In genomic region chr11:33703771-33704170, GRCh38 we compare ENCODE assay signal across 14 cellular contexts. TPM values are rescaled to one million over a fixed set of nuclear protein-coding genes. Genes with fewer than 3 reads are reported as not detected.
DNase-seq lines count a peak whose midpoint lies in the region; ATAC-seq and TF ChIP-seq lines count a peak whose summit lies in the region.
"Had no signal": no experiment of that assay in that cellular context is flagged by ENCODE, and none has a peak within 500 bp of the region (broad histone marks: within the 10 kb centered on the region; RNA-seq: fewer than 3 reads in every experiment).

No MANE protein-coding gene starts in this region.

- peak; percentile 51 to 65 for ATAC-seq in gastrocnemius medialis
- ATAC-seq in stimulated activated naive B cell treated with anti-CD40 and anti-IgM and Interleukin-4, amounts not matched to agents 10 μg/mL and 1 μg/mL and 100 μg/mL, for 72 hours (replicated peaks) = no peak
- ATAC-seq in activated CD8-positive, alpha-beta T cell treated with anti-CD3 and anti-CD28 coated beads, Interleukin-2, amount 10 ng/mL, durations not matched to agents 7 days and 5 days = no peak
- ATAC-seq: natural killer cell treated with Interleukin-12 subunit alpha and Interleukin-12 subunit beta and Interleukin-15 and Interleukin-18, amount 100 ng/mL, for 72 hours had no signal

- peaks cover 37% of the 10 kb centered on the region for H3K36me3 ChIP-seq in brain microvascular endothelial cell (replicated peaks)
- H3K36me3 ChIP-seq in hepatocyte (replicated peaks; ENCODE audit: insufficient read depth, low read depth) = no peaks in the 10 kb centered on the region
- peaks cover 0 to 3% of the 10 kb centered on the region in 2 donors for H3K36me3 ChIP-seq in gastrocnemius medialis
- H3K36me3 ChIP-seq: SJCRH30 had no signal

- H3K27ac ChIP-seq in brain microvascular endothelial cell = peak overlapping the region; percentile 95
- H3K27ac ChIP-seq in hepatocyte = peak overlapping the region; percentile 86
- H3K27ac ChIP-seq in gastrocnemius medialis = peak overlapping the region; percentile 84 to 99 (median 85)
- H3K27ac ChIP-seq: SJCRH30 had no signal

- H3K4me1 ChIP-seq in hepatocyte (ENCODE audit: insufficient read depth) (peaks cover 37% of the 10 kb centered on the region), gastrocnemius medialis (peaks cover 75 to 84% of the 10 kb centered on the region in 2 donors)

- H3K4me2 ChIP-seq in hepatocyte = no peak overlapping the region

- peaks cover 4% of the 10 kb centered on the region for H3K27me3 Mint-ChIP-seq in activated T-helper 1 cell treated with anti-CD3 and anti-CD28 coated beads, Interleukin-12 subunit alpha, Interleukin-12 subunit beta, Interleukin-2, Interleukin-4 antibody, amounts not matched to agents 30 ng/mL and 10 ng/mL and 1 ng/mL, durations not matched to agents 14 hours and 24 hours and 36 hours (ENCODE audit: insufficient read depth)
- peaks cover 5 to 7% of the 10 kb centered on the region in 2 donors for H3K27me3 Mint-ChIP-seq in stimulated activated naive B cell treated with anti-CD40 and anti-IgM and Interleukin-4, amounts not matched to agents 10 μg/mL and 1 μg/mL and 100 μg/mL, for 72 hours
- peaks cover 2% of the 10 kb centered on the region for H3K27me3 Mint-ChIP-seq in activated CD8-positive, alpha-beta T cell treated with anti-CD3 and anti-CD28 coated beads, Interleukin-2, amount 10 ng/mL, durations not matched to agents 7 days and 5 days (ENCODE audit: low read depth)

- H3K9me3 ChIP-seq in hepatocyte (ENCODE audit: low read depth) (no peaks in the 10 kb centered on the region), gastrocnemius medialis (no peaks in the 10 kb centered on the region)
- H3K9me3 ChIP-seq: SJCRH30 had no signal

- peaks cover 48% of the 10 kb centered on the region for H3K4me1 Mint-ChIP-seq in activated T-helper 1 cell treated with anti-CD3 and anti-CD28 coated beads, Interleukin-12 subunit alpha, Interleukin-12 subunit beta, Interleukin-2, Interleukin-4 antibody, amounts not matched to agents 30 ng/mL and 10 ng/mL and 1 ng/mL, durations not matched to agents 14 hours and 24 hours and 36 hours (ENCODE audit: low read depth)
- peaks cover 6 to 15% of the 10 kb centered on the region in 2 donors for H3K4me1 Mint-ChIP-seq in stimulated activated naive B cell treated with anti-CD40 and anti-IgM and Interleukin-4, amounts not matched to agents 10 μg/mL and 1 μg/mL and 100 μg/mL, for 72 hours
- H3K4me1 Mint-ChIP-seq in activated CD8-positive, alpha-beta T cell treated with anti-CD3 and anti-CD28 coated beads, Interleukin-2, amount 10 ng/mL, durations not matched to agents 7 days and 5 days (ENCODE audit: low read depth) = peaks cover 25% of the 10 kb centered on the region

- H3K79me2 ChIP-seq in hepatocyte = no peaks in the 10 kb centered on the region

- H2AFZ ChIP-seq in hepatocyte = no peak overlapping the region

- POLR2A ChIA-PET in activated CD8-positive, alpha-beta T cell treated with anti-CD3 and anti-CD28 coated beads, Interleukin-2, amount 10 ng/mL, durations not matched to agents 7 days and 5 days (lab: Charles Lee) = interaction anchor here (0.7 kb wide), 1 partner anchor 68 kb away, joined by 3 read pairs; no protein-coding TSS in a partner anchor

- DNase-seq in ELR (ENCODE audit: low read depth) = peak; percentile 53
- no peak for DNase-seq in brain microvascular endothelial cell
- DNase-seq in hepatocyte (ENCODE audit: low spot score) = no peak
- peak; percentile 75 to 85 for DNase-seq in gastrocnemius medialis
- DNase-seq in activated T-helper 1 cell treated with anti-CD3 and anti-CD28 coated beads, Interleukin-12 subunit alpha, Interleukin-12 subunit beta, Interleukin-2, Interleukin-4 antibody, amounts not matched to agents 30 ng/mL and 10 ng/mL and 1 ng/mL, durations not matched to agents 14 hours and 24 hours and 36 hours (ENCODE audit: low spot score) = no peak
- DNase-seq in stimulated activated naive B cell treated with anti-CD40 and anti-IgM and Interleukin-4, amounts not matched to agents 10 μg/mL and 1 μg/mL and 100 μg/mL, for 72 hours = no peak
- no peak for DNase-seq in superior temporal gyrus (ENCODE audit: extremely low spot score)
- no peak for DNase-seq in activated CD8-positive, alpha-beta T cell treated with anti-CD3 and anti-CD28 coated beads, Interleukin-2, amount 10 ng/mL, durations not matched to agents 7 days and 5 days
- DNase-seq: activated effector memory CD4-positive, alpha-beta T cell treated with Interleukin-2 at 50 U/mL for 16 hours; SJCRH30; stimulated activated naive CD4-positive, alpha-beta T cell treated with Interleukin-2 at 50 U/mL for 16 hours had no signal

- H3K9me2 ChIP-seq in hepatocyte (replicated peaks; ENCODE audit: insufficient read depth) = no peaks in the 10 kb centered on the region

- H3K27me3 ChIP-seq in brain microvascular endothelial cell (replicated peaks) = no peaks in the 10 kb centered on the region
- H3K27me3 ChIP-seq in hepatocyte = no peaks in the 10 kb centered on the region
- H3K27me3 ChIP-seq in gastrocnemius medialis = no peaks in the 10 kb centered on the region
- H3K27me3 ChIP-seq: SJCRH30 had no signal

- no peak overlapping the region for H3K4me3 Mint-ChIP-seq in activated T-helper 1 cell treated with anti-CD3 and anti-CD28 coated beads, Interleukin-12 subunit alpha, Interleukin-12 subunit beta, Interleukin-2, Interleukin-4 antibody, amounts not matched to agents 30 ng/mL and 10 ng/mL and 1 ng/mL, durations not matched to agents 14 hours and 24 hours and 36 hours
- H3K4me3 Mint-ChIP-seq in stimulated activated naive B cell treated with anti-CD40 and anti-IgM and Interleukin-4, amounts not matched to agents 10 μg/mL and 1 μg/mL and 100 μg/mL, for 72 hours = no peak overlapping the region
- H3K4me3 Mint-ChIP-seq in activated CD8-positive, alpha-beta T cell treated with anti-CD3 and anti-CD28 coated beads, Interleukin-2, amount 10 ng/mL, durations not matched to agents 7 days and 5 days = no peak overlapping the region
- H3K4me3 Mint-ChIP-seq: natural killer cell treated with Interleukin-12 subunit alpha and Interleukin-12 subunit beta and Interleukin-15 and Interleukin-18, amount 100 ng/mL, for 72 hours had no signal

- WGBS in hepatocyte (ENCODE audit: low lambda C conversion rate, missing lambda C conversion rate) = 70% methylated on average over 5 of the region's 5 CpGs

- in situ Hi-C loops in brain microvascular endothelial cell (cut with HindIII; ENCODE audit: low pct_ligation_motif_present, low sequenced_read_pairs) = no loop called here
- in situ Hi-C loops in gastrocnemius medialis (cut with MboI; ENCODE audit: low sequenced_read_pairs in 4 of 4) = no loop called here

- no peak overlapping the region for H3K27ac Mint-ChIP-seq in activated T-helper 1 cell treated with anti-CD3 and anti-CD28 coated beads, Interleukin-12 subunit alpha, Interleukin-12 subunit beta, Interleukin-2, Interleukin-4 antibody, amounts not matched to agents 30 ng/mL and 10 ng/mL and 1 ng/mL, durations not matched to agents 14 hours and 24 hours and 36 hours
- H3K27ac Mint-ChIP-seq in stimulated activated naive B cell treated with anti-CD40 and anti-IgM and Interleukin-4, amounts not matched to agents 10 μg/mL and 1 μg/mL and 100 μg/mL, for 72 hours = no peak overlapping the region
- no peak overlapping the region for H3K27ac Mint-ChIP-seq in activated CD8-positive, alpha-beta T cell treated with anti-CD3 and anti-CD28 coated beads, Interleukin-2, amount 10 ng/mL, durations not matched to agents 7 days and 5 days
- H3K27ac Mint-ChIP-seq: natural killer cell treated with Interleukin-12 subunit alpha and Interleukin-12 subunit beta and Interleukin-15 and Interleukin-18, amount 100 ng/mL, for 72 hours had no signal

- intact Hi-C loops in gastrocnemius medialis (cut with DNase I; ENCODE audit: low total_unique reads) = loop anchor here (2.0 to 10.0 kb wide), 4 partner anchors 19 to 731 kb away; partner anchors contain the start of genes CAT and HIPK3
- intact Hi-C loops in activated T-helper 1 cell treated with anti-CD3 and anti-CD28 coated beads, Interleukin-12 subunit alpha, Interleukin-12 subunit beta, Interleukin-2, Interleukin-4 antibody, amounts not matched to agents 30 ng/mL and 10 ng/mL and 1 ng/mL, durations not matched to agents 14 hours and 24 hours and 36 hours (cut with micrococcal nuclease) = loop anchor here (5.0 to 10.0 kb wide), 4 partner anchors 541 to 1959 kb away; partner anchors contain the start of genes ABTB2, CSTF3, EIF3M and TRIM44

- H3K4me3 ChIP-seq in brain microvascular endothelial cell (ENCODE audit: low read depth, low read length) (no peak overlapping the region), hepatocyte (no peak overlapping the region), gastrocnemius medialis (no peak overlapping the region)
- H3K4me3 ChIP-seq: SJCRH30 had no signal

- CTCF ChIA-PET in activated CD8-positive, alpha-beta T cell treated with anti-CD3 and anti-CD28 coated beads, Interleukin-2, amount 10 ng/mL, durations not matched to agents 7 days and 5 days (lab: Charles Lee) = interaction anchor here (0.8 kb wide), 1 partner anchor 12 kb away, joined by 4 read pairs; no protein-coding TSS in a partner anchor

- no peak for TF ChIP-seq CTCF in brain microvascular endothelial cell (IDR thresholded peaks at IDR 0.05; ENCODE audit: low read depth, low read length, missing control alignments)
- TF ChIP-seq CTCF in hepatocyte (IDR thresholded peaks at IDR 0.05; ENCODE audit: poor library complexity) = no peak
- TF ChIP-seq CTCF in gastrocnemius medialis (IDR thresholded peaks at IDR 0.05 in 4 of 5, conservative IDR thresholded peaks at IDR 0.05 in 1 of 5) = no peak

- no peaks in the 10 kb centered on the region for H4K20me1 ChIP-seq in hepatocyte (ENCODE audit: insufficient read depth, poor library complexity, severe bottlenecking)

- peaks cover 12% of the 10 kb centered on the region for H3K36me3 Mint-ChIP-seq in activated T-helper 1 cell treated with anti-CD3 and anti-CD28 coated beads, Interleukin-12 subunit alpha, Interleukin-12 subunit beta, Interleukin-2, Interleukin-4 antibody, amounts not matched to agents 30 ng/mL and 10 ng/mL and 1 ng/mL, durations not matched to agents 14 hours and 24 hours and 36 hours (ENCODE audit: low read depth)
- peaks cover 6 to 16% of the 10 kb centered on the region in 2 donors for H3K36me3 Mint-ChIP-seq in stimulated activated naive B cell treated with anti-CD40 and anti-IgM and Interleukin-4, amounts not matched to agents 10 μg/mL and 1 μg/mL and 100 μg/mL, for 72 hours
- peaks cover 3% of the 10 kb centered on the region for H3K36me3 Mint-ChIP-seq in activated CD8-positive, alpha-beta T cell treated with anti-CD3 and anti-CD28 coated beads, Interleukin-2, amount 10 ng/mL, durations not matched to agents 7 days and 5 days (ENCODE audit: low read depth)
- H3K36me3 Mint-ChIP-seq: natural killer cell treated with Interleukin-12 subunit alpha and Interleukin-12 subunit beta and Interleukin-15 and Interleukin-18, amount 100 ng/mL, for 72 hours had no signal

- TF ChIP-seq POLR2A in gastrocnemius medialis (IDR thresholded peaks at IDR 0.05) = peak in 1 of 2 donors; percentile 22

- H3K9me3 Mint-ChIP-seq in activated T-helper 1 cell treated with anti-CD3 and anti-CD28 coated beads, Interleukin-12 subunit alpha, Interleukin-12 subunit beta, Interleukin-2, Interleukin-4 antibody, amounts not matched to agents 30 ng/mL and 10 ng/mL and 1 ng/mL, durations not matched to agents 14 hours and 24 hours and 36 hours = no peaks in the 10 kb centered on the region
- H3K9me3 Mint-ChIP-seq in stimulated activated naive B cell treated with anti-CD40 and anti-IgM and Interleukin-4, amounts not matched to agents 10 μg/mL and 1 μg/mL and 100 μg/mL, for 72 hours = no peaks in the 10 kb centered on the region
- no peaks in the 10 kb centered on the region for H3K9me3 Mint-ChIP-seq in activated CD8-positive, alpha-beta T cell treated with anti-CD3 and anti-CD28 coated beads, Interleukin-2, amount 10 ng/mL, durations not matched to agents 7 days and 5 days (ENCODE audit: insufficient read depth)
- H3K9me3 Mint-ChIP-seq: natural killer cell treated with Interleukin-12 subunit alpha and Interleukin-12 subunit beta and Interleukin-15 and Interleukin-18, amount 100 ng/mL, for 72 hours had no signal

RNA-seq across cellular contexts. Expression of gene C11orf91, which starts 3.1 kb away (rescaled TPM):
- total RNA-seq in hepatocyte (not detected in 2 replicates), gastrocnemius medialis (not detected)
- polyA plus RNA-seq in hepatocyte = not detected in 2 replicates
- total RNA-seq in activated T-helper 1 cell treated with anti-CD3 and anti-CD28 coated beads, Interleukin-12 subunit alpha, Interleukin-12 subunit beta, Interleukin-2, Interleukin-4 antibody, amounts not matched to agents 30 ng/mL and 10 ng/mL and 1 ng/mL, durations not matched to agents 14 hours and 24 hours and 36 hours = 0.23 TPM in 1 of 2 replicates, not detected in the other
- total RNA-seq in activated CD8-positive, alpha-beta T cell treated with anti-CD3 and anti-CD28 coated beads, Interleukin-2, amount 10 ng/mL, durations not matched to agents 7 days and 5 days = not detected
- total RNA-seq: cerebellum; H1; natural killer cell treated with Interleukin-12 subunit alpha and Interleukin-12 subunit beta and Interleukin-15 and Interleukin-18, amount 100 ng/mL, for 72 hours; SJCRH30 had no signal
- polyA plus RNA-seq: H1 had no signal

RNA-seq across cellular contexts. Expression of gene CD59, which starts 32.5 kb away (rescaled TPM):
- 298 and 316 TPM in 2 replicates for total RNA-seq in hepatocyte
- polyA plus RNA-seq in hepatocyte = 337 and 346 TPM in 2 replicates
- 100 to 1,000 TPM; 476 to 717 (median 695) TPM for total RNA-seq in gastrocnemius medialis
- total RNA-seq in activated T-helper 1 cell treated with anti-CD3 and anti-CD28 coated beads, Interleukin-12 subunit alpha, Interleukin-12 subunit beta, Interleukin-2, Interleukin-4 antibody, amounts not matched to agents 30 ng/mL and 10 ng/mL and 1 ng/mL, durations not matched to agents 14 hours and 24 hours and 36 hours = 140 and 143 TPM in 2 replicates
- 10 to 100 TPM; 33.7 to 35.1 TPM for total RNA-seq in activated CD8-positive, alpha-beta T cell treated with anti-CD3 and anti-CD28 coated beads, Interleukin-2, amount 10 ng/mL, durations not matched to agents 7 days and 5 days

Comparison
In these comparisons a context has a peak if more than half of its experiments do, and no peak if none do; other contexts are left out.
1. DNase-seq: peak in ELR (single experiment) and gastrocnemius medialis (2 of 2); none in brain microvascular endothelial cell (single experiment), hepatocyte (single experiment), activated T-helper 1 cell treated with anti-CD3 and anti-CD28 coated beads, Interleukin-12 subunit alpha, Interleukin-12 subunit beta, Interleukin-2, Interleukin-4 antibody, amounts not matched to agents 30 ng/mL and 10 ng/mL and 1 ng/mL, durations not matched to agents 14 hours and 24 hours and 36 hours (single experiment), stimulated activated naive B cell treated with anti-CD40 and anti-IgM and Interleukin-4, amounts not matched to agents 10 μg/mL and 1 μg/mL and 100 μg/mL, for 72 hours (single experiment), superior temporal gyrus (single experiment) and activated CD8-positive, alpha-beta T cell treated with anti-CD3 and anti-CD28 coated beads, Interleukin-2, amount 10 ng/mL, durations not matched to agents 7 days and 5 days (single experiment).
2. ATAC-seq: peak in gastrocnemius medialis (2 of 2); none in stimulated activated naive B cell treated with anti-CD40 and anti-IgM and Interleukin-4, amounts not matched to agents 10 μg/mL and 1 μg/mL and 100 μg/mL, for 72 hours (0 of 2) and activated CD8-positive, alpha-beta T cell treated with anti-CD3 and anti-CD28 coated beads, Interleukin-2, amount 10 ng/mL, durations not matched to agents 7 days and 5 days (single experiment).
3. Peak in every context shown above with its lines, with median percentiles within 50 percentile points of each other: H3K27ac ChIP-seq.